13 cellular contexts compared by ENCODE assay signal in genomic region chr17:18478362-18478761, GRCh38. TPM values are rescaled to one million over a fixed set of nuclear protein-coding genes. Genes with fewer than 3 reads are reported as not detected.
DNase-seq lines count a peak whose midpoint lies in the region; ATAC-seq and TF ChIP-seq lines count a peak whose summit lies in the region.
"Not testable (repeated sequence)": the region's sequence is repeated elsewhere in the genome, so short reads cannot be mapped to it uniquely, and the experiment has no call there.
"Had no signal": no experiment of that assay in that cellular context is flagged by ENCODE, and none has a peak within 500 bp of the region (broad histone marks: within the 10 kb centered on the region; RNA-seq: fewer than 3 reads in every experiment).

No MANE protein-coding gene starts in this region.

- intact Hi-C loops in heart left ventricle (cut with DNase I); left ventricle myocardium superior (cut with micrococcal nuclease); lower lobe of right lung (cut with DNase I); psoas muscle (cut with DNase I): not testable (repeated sequence)

- WGBS in heart left ventricle, 4 donors = 40 to 100% (median 48%) methylated on average over 1 to 7 of the region's 12 CpGs
- 20 to 25% (median 22%) methylated on average over 6 to 7 of the region's 12 CpGs for WGBS in psoas muscle, 3 donors

- H3K36me3 ChIP-seq in heart left ventricle; lower lobe of right lung; psoas muscle (ENCODE audit: insufficient read depth in 1 of 2, low read depth in 1 of 2): not testable (repeated sequence)

- not testable (repeated sequence) for TF ChIP-seq POLR2A in heart left ventricle (IDR thresholded peaks at IDR 0.05)

- not testable (repeated sequence) for H3K4me3 ChIP-seq in choroid plexus epithelial cell (ENCODE audit: low read depth, low read length); heart left ventricle; lower lobe of right lung; psoas muscle

- not testable (repeated sequence) for H3K4me1 ChIP-seq in heart left ventricle, lower lobe of right lung, psoas muscle

- not testable (repeated sequence) for TF ChIP-seq CTCF in choroid plexus epithelial cell (conservative IDR thresholded peaks at IDR 0.05; ENCODE audit: low read depth, low read length); heart left ventricle (IDR thresholded peaks at IDR 0.05); lower lobe of right lung (IDR thresholded peaks at IDR 0.05); psoas muscle (IDR thresholded peaks at IDR 0.05)

- DNase-seq in choroid plexus epithelial cell (ENCODE audit: low read depth) (peak; percentile 41), left lobe of liver (ENCODE audit: low spot score) (peak; percentile 88), psoas muscle (peak in 1 of 2 donors; percentile 57), smooth muscle cell of the brain vasculature (ENCODE audit: low read depth, low spot score) (peak; percentile 4)
- DNase-seq in heart left ventricle, left ventricle myocardium superior, lower lobe of right lung: not testable (repeated sequence)

- H3K27me3 ChIP-seq in heart left ventricle; lower lobe of right lung (ENCODE audit: low read depth); psoas muscle (ENCODE audit: insufficient read depth in 3 of 3, low read length in 2 of 3): not testable (repeated sequence)

- H3K27ac ChIP-seq in heart left ventricle, lower lobe of right lung, psoas muscle: not testable (repeated sequence)

- ATAC-seq in heart left ventricle (peak in 3 of 4 donors; percentile 59 to 77 (median 70)), left ventricle myocardium superior (peak; percentile 70), left lobe of liver (peak; percentile 69), lower lobe of right lung (peak; percentile 11 to 50), psoas muscle (peak; percentile 44 to 79 (median 72))

- not testable (repeated sequence) for H3K9me3 ChIP-seq in heart left ventricle, lower lobe of right lung, psoas muscle

RNA-seq across cellular contexts. Expression of gene LGALS9C, which starts 1.8 kb away (rescaled TPM):
- total RNA-seq in heart left ventricle = under 1 TPM in 1 of 9 donors, not detected in 8; 0.43 TPM
- polyA plus RNA-seq in heart left ventricle = not detected
- not detected for total RNA-seq in left ventricle myocardium superior
- 0.18 TPM for total RNA-seq in left lobe of liver
- total RNA-seq in lower lobe of right lung = 0.47 TPM
- total RNA-seq in psoas muscle = 1 to 10 TPM in 1 of 4 donors, not detected in 3; 1.0 TPM
- under 1 TPM in 1 of 3 donors, not detected in 2; 0.04 TPM for polyA plus RNA-seq in psoas muscle
- total RNA-seq: CD4-positive, alpha-beta T cell; CD8-positive, alpha-beta memory T cell; GM23248; H1; H7 had no signal
- polyA plus RNA-seq: A549; CD8-positive, alpha-beta memory T cell; GM23248 had no signal
